9 cellular contexts compared by ENCODE assay signal in the genomic region with DNA sequence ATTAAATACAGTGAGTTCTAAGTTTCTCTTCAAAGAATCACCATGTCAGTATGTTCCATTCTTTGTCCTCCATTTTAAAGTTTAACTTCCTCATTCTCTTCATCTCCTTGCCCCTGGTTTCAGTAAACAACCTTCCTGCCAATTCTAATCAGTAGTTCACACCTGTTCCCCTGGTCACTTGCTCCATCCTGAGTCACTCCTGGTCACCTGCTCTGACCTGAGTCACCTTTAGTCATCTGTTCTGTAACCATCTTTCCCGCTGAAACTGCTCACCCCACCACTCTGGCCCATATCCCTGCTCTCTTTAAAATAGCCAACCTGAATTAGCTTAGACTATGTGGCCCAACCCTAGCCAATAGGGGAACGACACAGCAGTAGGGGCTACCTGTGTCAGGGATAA.
"Had no signal": no experiment of that assay in that cellular context is flagged by ENCODE, and none has a peak within 500 bp of the region (broad histone marks: within the 10 kb centered on the region; RNA-seq: fewer than 3 reads in every experiment).

No MANE protein-coding gene starts in this region.

- H3K4me3 ChIP-seq: GM23248, HAP-1 had no signal

- H3K27ac ChIP-seq: GM23248, HL-60 had no signal

- DNase-seq: GM23248, GOT3, H7, HFFc6, KG1 had no signal

- H3K4me1 ChIP-seq: HAP-1 had no signal

- H3K9me3 ChIP-seq: HAP-1 had no signal

- H3K9ac ChIP-seq: GM23248 had no signal

- H2AFZ ChIP-seq: GM23248 had no signal

- H3K36me3 ChIP-seq: HAP-1 had no signal

- FAIRE-seq: HepG2 had no signal

- ATAC-seq: HCT116, HepG2 had no signal
